In genomic region chr3:17645074-17645698, GRCh38 we compare ENCODE assay signal across 8 cellular contexts.
A peak's percentile ranks its signal among the peaks of the same experiment; 100 is the strongest.
DNase-seq lines count a peak whose midpoint lies in the region; ATAC-seq and TF ChIP-seq lines count a peak whose summit lies in the region.

No MANE protein-coding gene starts in this region.

- H3K4me1 Mint-ChIP-seq in osteocyte (ENCODE audit: unreplicated experiment), result peaks cover 33% of the 10 kb centered on the region

- no peak overlapping the region for H3K4me3 Mint-ChIP-seq in osteocyte (ENCODE audit: unreplicated experiment)

- TF ChIP-seq CTCF in fibroblast of the aortic adventitia (IDR thresholded peaks at IDR 0.05; ENCODE audit: insufficient read depth, low read length) (peak; percentile 77), osteocyte (IDR thresholded peaks at IDR 0.05) (peak; percentile 74)

- H3K36me3 Mint-ChIP-seq in osteocyte (ENCODE audit: unreplicated experiment), result no peaks in the 10 kb centered on the region

- no peak overlapping the region for H3K4me3 ChIP-seq in fibroblast of the aortic adventitia (ENCODE audit: low read depth, low read length)

- in situ Hi-C loops in G401 (cut with HindIII; ENCODE audit: low sequenced_read_pairs) (no loop called here), SK-MEL-5 (cut with HindIII; ENCODE audit: low pct_unique_long_range_greater_than_20kb, low sequenced_read_pairs) (no loop called here)

- no peaks in the 10 kb centered on the region for H3K27me3 Mint-ChIP-seq in osteocyte (ENCODE audit: unreplicated experiment)

- ATAC-seq in HG03432 (IDR thresholded peaks at IDR 0.05; ENCODE audit: unreplicated experiment) (no peak), HG03439 (IDR thresholded peaks at IDR 0.05; ENCODE audit: unreplicated experiment) (no peak), HG02852 (IDR thresholded peaks at IDR 0.05; ENCODE audit: unreplicated experiment) (no peak)

- peaks cover 5% of the 10 kb centered on the region for H3K9me3 Mint-ChIP-seq in osteocyte (ENCODE audit: unreplicated experiment)

- H3K27ac Mint-ChIP-seq in osteocyte (ENCODE audit: unreplicated experiment), result no peak overlapping the region

- peak; percentile 58 for DNase-seq in G401 (ENCODE audit: low spot score)
- peak; percentile 60 for DNase-seq in M059J (ENCODE audit: low read depth)
- DNase-seq in SK-MEL-5 (ENCODE audit: low read depth, low spot score), result peak; percentile 78
- peak; percentile 82 for DNase-seq in fibroblast of the aortic adventitia (ENCODE audit: low read depth)
- DNase-seq in osteocyte (ENCODE audit: extremely low spot score, unreplicated experiment), result no peak
